In genomic region chr16:55349867-55350266, GRCh38 we compare ENCODE assay signal across 22 cellular contexts. TPM values are rescaled to one million over a fixed set of nuclear protein-coding genes. Genes with fewer than 3 reads are reported as not detected.
DNase-seq lines count a peak whose midpoint lies in the region; ATAC-seq, FAIRE-seq and TF ChIP-seq lines count a peak whose summit lies in the region.
"Had no signal": no experiment of that assay in that cellular context is flagged by ENCODE, and none has a peak within 500 bp of the region (broad histone marks: within the 10 kb centered on the region; RNA-seq: fewer than 3 reads in every experiment).

No MANE protein-coding gene starts in this region.

- H3K9me3 Mint-ChIP-seq in activated T-cell treated with anti-CD3 and anti-CD28 coated beads, Interleukin-2, amount 50 U/mL, for 72 hours: peaks cover 1 to 2% of the 10 kb centered on the region in 2 donors

- TF ChIP-seq CTCF in astrocyte of the spinal cord (IDR thresholded peaks at IDR 0.05; ENCODE audit: low read depth, low read length) (no peak), kidney (IDR thresholded peaks at IDR 0.05; ENCODE audit: borderline replicate concordance, extremely low read depth, insufficient read depth) (no peak)

- H3K27ac Mint-ChIP-seq in activated T-cell treated with anti-CD3 and anti-CD28 coated beads, Interleukin-2, amount 50 U/mL, for 72 hours: no peak overlapping the region
- H3K27ac Mint-ChIP-seq: CD4-positive, alpha-beta memory T cell had no signal

- intact Hi-C loops in kidney (cut with DNase I): no loop called here

- H2AFZ ChIP-seq in trophoblast cell (ENCODE audit: insufficient read depth, low read length, poor library complexity): no peak overlapping the region

- H3K4me3 ChIP-seq in astrocyte of the spinal cord (ENCODE audit: low read depth, low read length): no peak overlapping the region
- no peak overlapping the region for H3K4me3 ChIP-seq in trophoblast cell (ENCODE audit: low read depth, low read length)
- no peak overlapping the region for H3K4me3 ChIP-seq in kidney (ENCODE audit: low read length in 2 of 2)
- H3K4me3 ChIP-seq: K562, SJSA1 had no signal

- no peak overlapping the region for H2BK120ac ChIP-seq in trophoblast cell (ENCODE audit: insufficient read depth, low read length, poor library complexity)

- H3K79me1 ChIP-seq in trophoblast cell (ENCODE audit: low read length): peaks cover 12% of the 10 kb centered on the region

- in situ Hi-C loops in ACHN (cut with HindIII; ENCODE audit: low pct_ligation_motif_present, low pct_unique_long_range_greater_than_20kb, low sequenced_read_pairs): no loop called here
- in situ Hi-C loops in astrocyte of the spinal cord (cut with HindIII; ENCODE audit: low sequenced_read_pairs): no loop called here

- H3K27ac ChIP-seq in trophoblast cell (ENCODE audit: low read depth, low read length): no peak overlapping the region
- H3K27ac ChIP-seq in kidney (ENCODE audit: low read depth in 2 of 2, low read length in 2 of 2): no peak overlapping the region
- H3K27ac ChIP-seq: 22Rv1, SJSA1 had no signal

- H4K12ac ChIP-seq in trophoblast cell (ENCODE audit: low read depth, low read length): no peak overlapping the region

- WGBS in trophoblast cell (ENCODE audit: extremely low coverage, insufficient coverage, insufficient read length): no CpG with 5 or more reads among the region's 1 CpG

- DNase-seq in ACHN (peak; percentile 6), GM04503 (ENCODE audit: low read depth) (peak; percentile 17), astrocyte of the spinal cord (ENCODE audit: low read depth, low spot score) (peak; percentile 8), trophoblast cell (no peak), kidney (no peak), SKM-1 (lab: John Stamatoyannopoulos, UW; ENCODE audit: unreplicated experiment) (no peak)
- DNase-seq in activated T-cell treated with anti-CD3 and anti-CD28 coated beads, Interleukin-2, amount 50 U/mL, for 72 hours: no peak
- DNase-seq: CD4-positive, alpha-beta memory T cell; DMS79; NCI-H1092 treated with DMSO at 0.1 percent for 48 hours; NCI-H1694 treated with DMSO at 0.1 percent for 48 hours; NCI-H345; NCI-H526 treated with DMSO at 0.1 percent for 48 hours; RPMI8226 had no signal

- H4K91ac ChIP-seq in trophoblast cell (ENCODE audit: low read depth, low read length): no peak overlapping the region

- H3K36me3 ChIP-seq in trophoblast cell (ENCODE audit: control insufficient read depth in 1 of 2, insufficient read depth in 2 of 2, low read length in 2 of 2) (no peaks in the 10 kb centered on the region), kidney (ENCODE audit: control insufficient read depth in 1 of 2, insufficient read depth in 2 of 2, low read length in 2 of 2) (no peaks in the 10 kb centered on the region)
- H3K36me3 ChIP-seq: SJSA1 had no signal

- no peak overlapping the region for H2BK12ac ChIP-seq in trophoblast cell (ENCODE audit: low read length)

- H3K9ac ChIP-seq in trophoblast cell (ENCODE audit: low read length) (no peak overlapping the region), kidney (ENCODE audit: low read length in 2 of 2) (no peak overlapping the region)

- no peak overlapping the region for H3K23ac ChIP-seq in trophoblast cell (ENCODE audit: low read length)

- ATAC-seq in activated T-cell treated with anti-CD3 and anti-CD28 coated beads, Interleukin-2, amount 50 U/mL, for 72 hours (replicated peaks in 1 of 2): no peak
- ATAC-seq in GM21723 (IDR thresholded peaks at IDR 0.05; ENCODE audit: unreplicated experiment): no peak
- ATAC-seq: HCT116, K562 had no signal

- H3K14ac ChIP-seq in trophoblast cell (ENCODE audit: low read length): peak overlapping the region; percentile 26

- H3K4me1 ChIP-seq in trophoblast cell (ENCODE audit: control insufficient read depth in 1 of 2, insufficient read depth in 2 of 2, low read length in 2 of 2) (peaks cover 4% of the 10 kb centered on the region in 2 experiments), kidney (ENCODE audit: control insufficient read depth in 1 of 2, insufficient read depth in 1 of 2, low read depth in 1 of 2, low read length in 2 of 2) (no peaks in the 10 kb centered on the region)
- H3K4me1 ChIP-seq: SJSA1 had no signal

- H3K18ac ChIP-seq in trophoblast cell (ENCODE audit: low read length): no peak overlapping the region

- H3K36me3 Mint-ChIP-seq in activated T-cell treated with anti-CD3 and anti-CD28 coated beads, Interleukin-2, amount 50 U/mL, for 72 hours (ENCODE audit: insufficient read depth in 2 of 2): no peaks in the 10 kb centered on the region
- H3K36me3 Mint-ChIP-seq: CD4-positive, alpha-beta memory T cell had no signal

- H4K8ac ChIP-seq in trophoblast cell (ENCODE audit: low read depth, low read length): no peak overlapping the region

- H3K4me2 ChIP-seq in trophoblast cell (ENCODE audit: low read length): no peak overlapping the region

- H3K4me3 Mint-ChIP-seq in activated T-cell treated with anti-CD3 and anti-CD28 coated beads, Interleukin-2, amount 50 U/mL, for 72 hours: no peak overlapping the region
- H3K4me3 Mint-ChIP-seq: CD4-positive, alpha-beta memory T cell had no signal

- H3K4me1 Mint-ChIP-seq in activated T-cell treated with anti-CD3 and anti-CD28 coated beads, Interleukin-2, amount 50 U/mL, for 72 hours (ENCODE audit: low read depth): no peaks in the 10 kb centered on the region
- H3K4me1 Mint-ChIP-seq: CD4-positive, alpha-beta memory T cell had no signal

- H3K9me3 ChIP-seq in trophoblast cell (ENCODE audit: insufficient read depth, low read depth, low read length): no peaks in the 10 kb centered on the region
- no peaks in the 10 kb centered on the region for H3K9me3 ChIP-seq in kidney (ENCODE audit: control insufficient read depth in 1 of 2, low read length in 2 of 2)
- H3K9me3 ChIP-seq: SJSA1 had no signal

- H2BK5ac ChIP-seq in trophoblast cell (ENCODE audit: low read depth, low read length, poor library complexity): no peak overlapping the region

- no peaks in the 10 kb centered on the region for H3K79me2 ChIP-seq in trophoblast cell (ENCODE audit: control insufficient read depth, insufficient read depth, low read length, poor library complexity)

- peaks cover 18% of the 10 kb centered on the region for H3K27me3 Mint-ChIP-seq in activated T-cell treated with anti-CD3 and anti-CD28 coated beads, Interleukin-2, amount 50 U/mL, for 72 hours (ENCODE audit: low read depth)

- H3K27me3 ChIP-seq in trophoblast cell (ENCODE audit: insufficient read depth, low read length): no peaks in the 10 kb centered on the region

- no peak for FAIRE-seq in kidney (lab: Jason Lieb, UNC)
- FAIRE-seq: HTR-8/SVneo, K562 had no signal

- H2AK5ac ChIP-seq in trophoblast cell (ENCODE audit: low read length): no peak overlapping the region

- H3K4ac ChIP-seq in trophoblast cell (ENCODE audit: low read depth, low read length): no peak overlapping the region

RNA-seq across cellular contexts. Expression of gene IRX6, which starts 25.9 kb away (rescaled TPM):
- 1.1 and 1.2 TPM in 2 replicates for polyA plus RNA-seq in trophoblast cell (2013)
- not detected for total RNA-seq in activated T-cell treated with anti-CD3 and anti-CD28 coated beads, Interleukin-2, amount 50 U/mL, for 72 hours
- total RNA-seq in kidney: 1.2 TPM
- 0.62 TPM for polyA plus RNA-seq in kidney (ENCODE audit: insufficient read depth, low read depth, low replicate concordance)
- total RNA-seq: CD4-positive, alpha-beta memory T cell; M059J; OCI-LY7; SJSA1 had no signal
- polyA plus RNA-seq: CD4-positive, alpha-beta memory T cell had no signal

Comparison
In these comparisons a context has a peak if more than half of its experiments do, and no peak if none do; other contexts are left out.
1. DNase-seq: peak in ACHN (single experiment), GM04503 (single experiment) and astrocyte of the spinal cord (single experiment); none in trophoblast cell (0 of 2), activated T-cell treated with anti-CD3 and anti-CD28 coated beads, Interleukin-2, amount 50 U/mL, for 72 hours (0 of 2), kidney (single experiment) and SKM-1 (single experiment).